In the genomic region with DNA sequence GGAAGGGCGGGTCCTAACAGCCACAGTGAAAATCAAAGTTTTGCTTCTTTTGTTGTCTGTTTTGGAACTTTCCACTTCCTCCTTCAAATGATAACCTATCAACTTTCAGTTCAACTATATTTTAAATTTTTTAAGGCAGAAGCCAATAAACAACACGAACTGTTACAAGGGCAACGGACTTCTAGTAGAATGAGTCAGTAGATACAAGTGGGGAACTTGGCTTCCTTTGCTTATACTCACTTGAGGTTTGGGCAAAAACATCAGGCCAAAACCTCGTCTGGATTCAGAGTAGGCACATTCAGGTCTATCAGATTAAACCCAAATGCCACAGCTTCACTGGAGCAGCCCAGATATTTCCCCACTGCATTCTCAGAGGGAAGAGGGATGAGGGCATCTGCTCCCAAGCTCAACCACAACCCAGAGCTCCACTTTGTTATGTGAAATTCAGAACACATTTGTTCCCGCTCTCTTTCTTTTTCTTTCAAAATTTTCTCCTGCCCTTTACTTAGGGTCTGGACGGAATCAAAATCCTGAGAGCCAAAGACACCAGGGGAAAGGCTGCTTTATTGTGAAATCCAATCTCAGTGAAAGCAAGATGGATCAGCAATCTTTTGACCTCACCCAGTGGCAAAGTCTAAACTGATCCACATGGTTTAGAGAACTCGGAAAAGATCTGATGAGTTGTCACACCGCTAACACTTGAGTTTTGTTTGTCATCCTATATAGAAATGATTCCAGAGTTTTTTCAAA, we compare ENCODE assay signal across 11 cellular contexts.
DNase-seq lines count a peak whose midpoint lies in the region; ATAC-seq and TF ChIP-seq lines count a peak whose summit lies in the region.
"Had no signal": no experiment of that assay in that cellular context is flagged by ENCODE, and none has a peak within 500 bp of the region (broad histone marks: within the 10 kb centered on the region; RNA-seq: fewer than 3 reads in every experiment).

No MANE protein-coding gene starts in this region.

- H4K20me1 ChIP-seq in neural progenitor cell (ENCODE audit: low read depth) = no peaks in the 10 kb centered on the region

- H3K9ac ChIP-seq in adipocyte (ENCODE audit: low read length) (peak overlapping the region; percentile 84), neural progenitor cell (no peak overlapping the region)

- H2AFZ ChIP-seq in neural progenitor cell (replicated peaks) = no peak overlapping the region

- no peaks in the 10 kb centered on the region for H3K9me3 Mint-ChIP-seq in CD8-positive, alpha-beta T cell
- H3K9me3 Mint-ChIP-seq in neural progenitor cell = no peaks in the 10 kb centered on the region

- CTCF ChIA-PET in CD8-positive, alpha-beta T cell (lab: Charles Lee) = interaction anchor here (1.3 kb wide), 2 partner anchors 9 to 155 kb away, joined by 3 to 4 read pairs; no protein-coding TSS in a partner anchor

- intact Hi-C loops in CD8-positive, alpha-beta T cell (cut with DNase I, micrococcal nuclease) = loop anchor here in 1 of 2 experiments (2.0 kb wide), 1 partner anchor 105 kb away; no protein-coding TSS in a partner anchor

- H3K4me1 Mint-ChIP-seq in CD8-positive, alpha-beta T cell (ENCODE audit: low read depth) = peaks cover 15% of the 10 kb centered on the region
- peaks cover 4% of the 10 kb centered on the region for H3K4me1 Mint-ChIP-seq in neural progenitor cell

- H3K4me3 Mint-ChIP-seq in CD8-positive, alpha-beta T cell = peak overlapping the region; percentile 29
- H3K4me3 Mint-ChIP-seq in neural progenitor cell = no peak overlapping the region

- POLR2A ChIA-PET in CD8-positive, alpha-beta T cell (lab: Charles Lee) = interaction anchor here (1.1 kb wide), 2 partner anchors 107 to 152 kb away, joined by 3 read pairs; a partner anchor contains a TSS

- no peak overlapping the region for H3K4me2 ChIP-seq in neural progenitor cell

- H3K9me3 ChIP-seq in CD8-positive, alpha-beta T cell (ENCODE audit: low read length) = no peaks in the 10 kb centered on the region
- H3K9me3 ChIP-seq in adipocyte (ENCODE audit: control insufficient read depth, low read length) (no peaks in the 10 kb centered on the region), neural progenitor cell (ENCODE audit: low read depth) (no peaks in the 10 kb centered on the region)
- H3K9me3 ChIP-seq: transverse colon had no signal

- ATAC-seq in CD8-positive, alpha-beta T cell = peak; percentile 88
- ATAC-seq in HG02885 (IDR thresholded peaks at IDR 0.05; ENCODE audit: poor library complexity, unreplicated experiment) = peak; percentile 40
- no peak for ATAC-seq in HG03039 (IDR thresholded peaks at IDR 0.05; ENCODE audit: unreplicated experiment)

- TF ChIP-seq CTCF in CD8-positive, alpha-beta T cell (IDR thresholded peaks at IDR 0.05) = no peak
- no peak for TF ChIP-seq CTCF in neural progenitor cell (IDR thresholded peaks at IDR 0.05)

- no peaks in the 10 kb centered on the region for H3K36me3 ChIP-seq in CD8-positive, alpha-beta T cell (ENCODE audit: insufficient read depth, low read length)
- no peaks in the 10 kb centered on the region for H3K36me3 ChIP-seq in adipocyte (ENCODE audit: control insufficient read depth, insufficient read depth, low read length, severe bottlenecking)
- no peaks in the 10 kb centered on the region for H3K36me3 ChIP-seq in neural progenitor cell
- H3K36me3 ChIP-seq: transverse colon had no signal

- DNase-seq in CD8-positive, alpha-beta T cell = peak in 2 of 7 experiments; percentile 5 to 55
- DNase-seq in adipocyte (ENCODE audit: low read depth) = peak; percentile 85
- peak; percentile 94 for DNase-seq in myocyte (ENCODE audit: low read depth)
- no peak for DNase-seq in epidermal melanocyte (ENCODE audit: insufficient read length, low spot score)
- no peak for DNase-seq in neural progenitor cell (ENCODE audit: low spot score)
- DNase-seq in substantia nigra (lab: John Stamatoyannopoulos, UW) = no peak
- DNase-seq: activated gamma-delta T cell treated with Interleukin-2 at 50 U/mL for 16 hours, NCI-H2029 treated with DMSO at 0.1 percent for 48 hours, transverse colon had no signal

- no peaks in the 10 kb centered on the region for H3K36me3 Mint-ChIP-seq in CD8-positive, alpha-beta T cell
- no peaks in the 10 kb centered on the region for H3K36me3 Mint-ChIP-seq in neural progenitor cell

- H3F3A ChIP-seq in neural progenitor cell (ENCODE audit: low read depth) = peaks cover under 1% of the 10 kb centered on the region

- no peaks in the 10 kb centered on the region for H3K27me3 ChIP-seq in CD8-positive, alpha-beta T cell (ENCODE audit: insufficient read depth, low read length)
- no peaks in the 10 kb centered on the region for H3K27me3 ChIP-seq in adipocyte (replicated peaks; ENCODE audit: control insufficient read depth, insufficient read depth, low read length)
- H3K27me3 ChIP-seq in neural progenitor cell = no peaks in the 10 kb centered on the region
- H3K27me3 ChIP-seq: transverse colon had no signal

- no peaks in the 10 kb centered on the region for H3K79me2 ChIP-seq in neural progenitor cell (ENCODE audit: low read depth)

- no peaks in the 10 kb centered on the region for H3K27me3 Mint-ChIP-seq in CD8-positive, alpha-beta T cell (ENCODE audit: low read depth)
- peaks cover 2% of the 10 kb centered on the region for H3K27me3 Mint-ChIP-seq in neural progenitor cell (ENCODE audit: insufficient read depth, low read depth)

- H3K4me1 ChIP-seq in CD8-positive, alpha-beta T cell (ENCODE audit: insufficient read depth, low read length) = peaks cover 31% of the 10 kb centered on the region
- H3K4me1 ChIP-seq in adipocyte (ENCODE audit: control insufficient read depth, insufficient read depth, low read length) (peaks cover 38% of the 10 kb centered on the region), neural progenitor cell (peaks cover 23% of the 10 kb centered on the region)

- H3K27ac ChIP-seq in CD8-positive, alpha-beta T cell (ENCODE audit: low read depth, low read length) = peak overlapping the region; percentile 13
- no peak overlapping the region for H3K27ac ChIP-seq in neural progenitor cell
- H3K27ac ChIP-seq in substantia nigra (ENCODE audit: low read depth, low read length, poor library complexity, severe bottlenecking) = no peak overlapping the region

- H3K4me3 ChIP-seq in CD8-positive, alpha-beta T cell (ENCODE audit: low read depth, low read length) = no peak overlapping the region
- peak overlapping the region; percentile 64 for H3K4me3 ChIP-seq in adipocyte (ENCODE audit: low read length)
- H3K4me3 ChIP-seq in neural progenitor cell = no peak overlapping the region
- H3K4me3 ChIP-seq: transverse colon had no signal

- H3K27ac Mint-ChIP-seq in CD8-positive, alpha-beta T cell = peak overlapping the region; percentile 84
- no peak overlapping the region for H3K27ac Mint-ChIP-seq in neural progenitor cell

Comparison
In these comparisons a context has a peak if more than half of its experiments do, and no peak if none do; other contexts are left out.
1. DNase-seq: peak in adipocyte (single experiment) and myocyte (single experiment); none in epidermal melanocyte (single experiment), neural progenitor cell (single experiment) and substantia nigra (0 of 49).